1 cellular context compared by ENCODE assay signal in genomic region chr17:17406225-17406624, GRCh38.
TF ChIP-seq lines count a peak whose summit lies in the region.

No MANE protein-coding gene starts in this region.

TF ChIP-seq in liver, 16 proteins besides CTCF, POLR2A, EP300 and RAD21 (continued from another document):
- peak; percentile 66 for TF ChIP-seq REST (IDR thresholded peaks at IDR 0.05)
